12 cellular contexts compared by ENCODE assay signal in genomic region chr11:114169321-114169749, GRCh38.
DNase-seq lines count a peak whose midpoint lies in the region; ATAC-seq and TF ChIP-seq lines count a peak whose summit lies in the region.
"Had no signal": no experiment of that assay in that cellular context is flagged by ENCODE, and none has a peak within 500 bp of the region (broad histone marks: within the 10 kb centered on the region; RNA-seq: fewer than 3 reads in every experiment).

No MANE protein-coding gene starts in this region.

- H3K9me3 ChIP-seq in right lobe of liver (no peaks in the 10 kb centered on the region), endodermal cell (ENCODE audit: control insufficient read depth, low read length) (no peaks in the 10 kb centered on the region)
- H3K9me3 ChIP-seq: HAP-1 had no signal

- no peaks in the 10 kb centered on the region for H3K27me3 ChIP-seq in right lobe of liver
- H3K27me3 ChIP-seq in endodermal cell (ENCODE audit: control insufficient read depth, insufficient read depth, low read length, poor library complexity, severe bottlenecking) = no peaks in the 10 kb centered on the region

- H3K27ac Mint-ChIP-seq in T-cell = peak overlapping the region; percentile 79 to 82
- H3K27ac Mint-ChIP-seq in endodermal cell = no peak overlapping the region

- no peaks in the 10 kb centered on the region for H3K36me3 Mint-ChIP-seq in T-cell
- no peaks in the 10 kb centered on the region for H3K36me3 Mint-ChIP-seq in endodermal cell (ENCODE audit: low read depth)

- peak overlapping the region in 1 of 3 donors; percentile 68 for H3K4me3 Mint-ChIP-seq in T-cell
- H3K4me3 Mint-ChIP-seq in endodermal cell = no peak overlapping the region
- H3K4me3 Mint-ChIP-seq: neural crest cell had no signal

- no peak for TF ChIP-seq POLR2A in right lobe of liver (IDR thresholded peaks at IDR 0.05)

- no peak overlapping the region for H3K9ac ChIP-seq in endodermal cell (ENCODE audit: extremely low read depth, low read length, poor library complexity, severe bottlenecking)

- H3K27ac ChIP-seq in right lobe of liver (peak overlapping the region in 2 of 3 donors; percentile 90 to 96), temporal lobe (ENCODE audit: low read depth, low read length) (peak overlapping the region; percentile 100), endodermal cell (ENCODE audit: low read depth, low read length) (no peak overlapping the region)

- ATAC-seq in T-cell (replicated peaks in 1 of 4) = no peak
- no peak for ATAC-seq in right lobe of liver
- no peak for ATAC-seq in HG02938 (IDR thresholded peaks at IDR 0.05; ENCODE audit: unreplicated experiment)
- ATAC-seq in GM21786 (IDR thresholded peaks at IDR 0.05; ENCODE audit: unreplicated experiment) = no peak
- ATAC-seq: PC-3 had no signal

- DNase-seq in GM03348 (ENCODE audit: low spot score) (peak; percentile 57), T-cell (peak in 1 of 34 experiments; percentile 5), right lobe of liver (no peak), endodermal cell (no peak)
- DNase-seq: NCI-H2029 treated with DMSO at 0.1 percent for 48 hours; PC-3; stimulated activated CD4-positive, alpha-beta T cell treated with anti-CD3 and anti-CD28 coated beads, Interleukin-4, amount 100 ng/mL, for 4 hours had no signal

- H3K4me3 ChIP-seq in right lobe of liver = no peak overlapping the region
- no peak overlapping the region for H3K4me3 ChIP-seq in endodermal cell (ENCODE audit: low read length)
- H3K4me3 ChIP-seq: HAP-1 had no signal

- CTCF ChIA-PET in T-cell (lab: Charles Lee) = no interaction called here

- 88% methylated on average over 6 of the region's 9 CpGs for WGBS in right lobe of liver (ENCODE audit: insufficient coverage, low coverage, low lambda C conversion rate, missing lambda C conversion rate)
- 92 to 98% methylated on average over 7 to 9 of the region's 9 CpGs for WGBS in endodermal cell (ENCODE audit: insufficient coverage in 1 of 2, insufficient read length in 1 of 2), 2 experiments

- no peak for TF ChIP-seq CTCF in right lobe of liver (IDR thresholded peaks at IDR 0.05)
- no peak for TF ChIP-seq CTCF in endodermal cell (conservative IDR thresholded peaks at IDR 0.05)

- intact Hi-C loops in right lobe of liver (cut with DNase I) = no loop called here

- H3K4me1 Mint-ChIP-seq in T-cell (peaks cover 97 to 99% (median 99%) of the 10 kb centered on the region in 3 donors), endodermal cell (no peaks in the 10 kb centered on the region)

- H3K4me1 ChIP-seq in right lobe of liver (peaks cover 0 to 99% (median 48%) of the 10 kb centered on the region in 4 donors), endodermal cell (ENCODE audit: control insufficient read depth, insufficient read depth, low read length) (no peaks in the 10 kb centered on the region)

- H3K36me3 ChIP-seq in right lobe of liver = peaks cover 0 to 4% (median 0%) of the 10 kb centered on the region in 4 donors
- no peaks in the 10 kb centered on the region for H3K36me3 ChIP-seq in endodermal cell (ENCODE audit: control insufficient read depth, insufficient read depth, low read length)
- H3K36me3 ChIP-seq: HAP-1 had no signal

- POLR2A ChIA-PET in T-cell (lab: Charles Lee) = interaction anchor here in 1 of 2 donors (1.0 kb wide), 1 partner anchor 9 kb away, joined by 4 read pairs; no protein-coding TSS in a partner anchor

- H3K27me3 Mint-ChIP-seq in T-cell (no peaks in the 10 kb centered on the region), endodermal cell (ENCODE audit: insufficient read depth) (peaks cover 4% of the 10 kb centered on the region)

- H3K9me3 Mint-ChIP-seq in T-cell (no peaks in the 10 kb centered on the region), endodermal cell (no peaks in the 10 kb centered on the region)
- H3K9me3 Mint-ChIP-seq: neural crest cell had no signal
